Comparison of ENCODE assay signal across 10 cellular contexts in genomic region chr16:57013268-57013667, GRCh38. TPM values are rescaled to one million over a fixed set of nuclear protein-coding genes. Genes with fewer than 3 reads are reported as not detected.
DNase-seq lines count a peak whose midpoint lies in the region; ATAC-seq and TF ChIP-seq lines count a peak whose summit lies in the region.
"Had no signal": no experiment of that assay in that cellular context is flagged by ENCODE, and none has a peak within 500 bp of the region (broad histone marks: within the 10 kb centered on the region; RNA-seq: fewer than 3 reads in every experiment).

No MANE protein-coding gene starts in this region.

- H3K27me3 ChIP-seq in heart right ventricle (no peaks in the 10 kb centered on the region), right cardiac atrium (ENCODE audit: control insufficient read depth, insufficient read depth) (no peaks in the 10 kb centered on the region), upper lobe of left lung (no peaks in the 10 kb centered on the region)

- 74 to 81% methylated on average over 2 of the region's 2 CpGs for WGBS in heart right ventricle, 2 donors
- WGBS in right cardiac atrium, result 71% methylated on average over 2 of the region's 2 CpGs
- WGBS in upper lobe of left lung, 2 donors, result 58 to 70% methylated on average over 2 of the region's 2 CpGs

- H3K27ac ChIP-seq in heart right ventricle (peak overlapping the region in 7 of 10 donors; percentile 23 to 84 (median 73)), right cardiac atrium (ENCODE audit: low read length) (no peak overlapping the region), upper lobe of left lung (peak overlapping the region in 3 of 4 donors; percentile 9 to 73 (median 62))

- H3K4me3 ChIP-seq in heart right ventricle (no peak overlapping the region), right cardiac atrium (ENCODE audit: low read length) (no peak overlapping the region), fibroblast of pulmonary artery (replicated peaks; ENCODE audit: low read depth, low read length) (no peak overlapping the region), upper lobe of left lung (no peak overlapping the region)

- TF ChIP-seq POLR2A in upper lobe of left lung (IDR thresholded peaks at IDR 0.05), result no peak

- H3K4me1 ChIP-seq in heart right ventricle, result peaks cover 0 to 46% (median 4%) of the 10 kb centered on the region in 9 donors
- H3K4me1 ChIP-seq in right cardiac atrium (ENCODE audit: control insufficient read depth, insufficient read depth, low read length), result no peaks in the 10 kb centered on the region
- H3K4me1 ChIP-seq in upper lobe of left lung, result peaks cover 4 to 18% (median 6%) of the 10 kb centered on the region in 4 donors

- TF ChIP-seq CTCF in heart right ventricle (IDR thresholded peaks at IDR 0.05) (no peak), fibroblast of pulmonary artery (IDR thresholded peaks at IDR 0.05; ENCODE audit: low read length, missing control alignments) (no peak), upper lobe of left lung (IDR thresholded peaks at IDR 0.05) (no peak)

- no peaks in the 10 kb centered on the region for H3K9me3 Mint-ChIP-seq in T-helper 2 cell treated with Interferon-gamma antibody and Interleukin-4, amounts not matched to agents 5 μg/mL and 100 μg/mL, for 36 hours

- peaks cover 59% of the 10 kb centered on the region for H3K36me3 Mint-ChIP-seq in T-helper 2 cell treated with Interferon-gamma antibody and Interleukin-4, amounts not matched to agents 5 μg/mL and 100 μg/mL, for 36 hours (ENCODE audit: low read depth)

- no peaks in the 10 kb centered on the region for H3K27me3 Mint-ChIP-seq in T-helper 2 cell treated with Interferon-gamma antibody and Interleukin-4, amounts not matched to agents 5 μg/mL and 100 μg/mL, for 36 hours (ENCODE audit: low read depth)

- H3K9me3 ChIP-seq in heart right ventricle (no peaks in the 10 kb centered on the region), right cardiac atrium (ENCODE audit: control insufficient read depth, low read length) (no peaks in the 10 kb centered on the region), upper lobe of left lung (no peaks in the 10 kb centered on the region)

- intact Hi-C loops in heart right ventricle (cut with DNase I) (loop anchor here in 4 of 10 donors (2.0 to 10.0 kb wide), 2 partner anchors 18 to 48 kb away; partner anchors contain the start of gene CETP (in 3 of the 4)), right cardiac atrium (cut with DNase I) (no loop called here)

- H3K4me3 Mint-ChIP-seq in T-helper 2 cell treated with Interferon-gamma antibody and Interleukin-4, amounts not matched to agents 5 μg/mL and 100 μg/mL, for 36 hours, result peak overlapping the region; percentile 76
- H3K4me3 Mint-ChIP-seq: CD14-positive monocyte had no signal

- H3K27ac Mint-ChIP-seq in T-helper 2 cell treated with Interferon-gamma antibody and Interleukin-4, amounts not matched to agents 5 μg/mL and 100 μg/mL, for 36 hours, result peak overlapping the region; percentile 91

- H3K4me1 Mint-ChIP-seq in T-helper 2 cell treated with Interferon-gamma antibody and Interleukin-4, amounts not matched to agents 5 μg/mL and 100 μg/mL, for 36 hours (ENCODE audit: low read depth), result peaks cover 63% of the 10 kb centered on the region

- DNase-seq in heart right ventricle (no peak), right cardiac atrium (no peak), fibroblast of pulmonary artery (ENCODE audit: low read depth) (peak; percentile 32), upper lobe of left lung (no peak), NCI-H2171 (lab: John Stamatoyannopoulos, UW) (no peak), NCI-H1092 (lab: John Stamatoyannopoulos, UW) (no peak)
- no peak for DNase-seq in T-helper 2 cell treated with Interferon-gamma antibody and Interleukin-4, amounts not matched to agents 5 μg/mL and 100 μg/mL, for 36 hours (ENCODE audit: low spot score)
- DNase-seq: hippocampal formation had no signal

- no peak for TF ChIP-seq EP300 in upper lobe of left lung (IDR thresholded peaks at IDR 0.05)

- peaks cover 0 to 25% (median 0%) of the 10 kb centered on the region in 9 donors for H3K36me3 ChIP-seq in heart right ventricle
- H3K36me3 ChIP-seq in upper lobe of left lung, result peaks cover 2 to 18% (median 6%) of the 10 kb centered on the region in 4 donors

- ATAC-seq in heart right ventricle (no peak), right cardiac atrium (no peak), upper lobe of left lung (ENCODE audit: low FRiP score in 2 of 2) (no peak), GM18873 (IDR thresholded peaks at IDR 0.05; ENCODE audit: low FRiP score, unreplicated experiment) (no peak)

RNA-seq across cellular contexts. Expression of gene NLRC5, which starts 23.9 kb away (rescaled TPM):
- total RNA-seq in heart right ventricle (10 to 100 TPM in 8 of 10 donors, 1 to 10 TPM in 2; 7.5 to 49.6 (median 13.5) TPM), right cardiac atrium (10 to 100 TPM in 2 of 4 donors, 1 to 10 TPM in 2; 7.9 to 25.0 (median 13.1) TPM), upper lobe of left lung (100 to 1,000 TPM in 2 of 6 donors, 10 to 100 TPM in 4; 29.2 to 361 (median 52.7) TPM)
- polyA plus RNA-seq in heart right ventricle (10 to 100 TPM in 1 of 2 donors, 1 to 10 TPM in 1; 6.2 to 26.0 TPM), right cardiac atrium (8.2 TPM)

RNA-seq across cellular contexts. Expression of gene CETP, which starts 51.5 kb away (rescaled TPM):
- total RNA-seq in heart right ventricle (1 to 10 TPM in 1 of 10 donors, under 1 TPM in 6, not detected in 3; 0.17 to 2.1 (median 0.31) TPM), right cardiac atrium (under 1 TPM in 2 of 4 donors, not detected in 2; 0.46 to 0.59 TPM), upper lobe of left lung (1 to 10 TPM in 1 of 6 donors, under 1 TPM in 4, not detected in 1; 0.29 to 1.5 (median 0.91) TPM)
- polyA plus RNA-seq in heart right ventricle (under 1 TPM; 0.15 to 0.32 TPM), right cardiac atrium (0.34 TPM)
